17 cellular contexts compared by ENCODE assay signal in genomic region chr5:143515829-143516228, GRCh38.
DNase-seq lines count a peak whose midpoint lies in the region; ATAC-seq, FAIRE-seq and TF ChIP-seq lines count a peak whose summit lies in the region.
"Had no signal": no experiment of that assay in that cellular context is flagged by ENCODE, and none has a peak within 500 bp of the region (broad histone marks: within the 10 kb centered on the region; RNA-seq: fewer than 3 reads in every experiment).

No MANE protein-coding gene starts in this region.

- no peak overlapping the region for H4K91ac ChIP-seq in trophoblast cell (ENCODE audit: low read depth, low read length)

- intact Hi-C loops in activated B cell treated with CpG ODN at 0.5 μM for 24 hours (cut with micrococcal nuclease), result loop anchor here (5.0 kb wide), 1 partner anchor 79 kb away; no protein-coding TSS in a partner anchor

- H3K27me3 ChIP-seq in trophoblast cell (ENCODE audit: insufficient read depth, low read length), result no peaks in the 10 kb centered on the region
- H3K27me3 ChIP-seq in small intestine (ENCODE audit: control insufficient read depth in 2 of 2, insufficient read depth in 2 of 2, low read length in 2 of 2), result no peaks in the 10 kb centered on the region
- H3K27me3 ChIP-seq: ovary had no signal

- no peak overlapping the region for H2BK5ac ChIP-seq in trophoblast cell (ENCODE audit: low read depth, low read length, poor library complexity)

- H3K4me1 Mint-ChIP-seq in activated B cell treated with CpG ODN at 0.5 μM for 24 hours, result peaks cover 15% of the 10 kb centered on the region
- H3K4me1 Mint-ChIP-seq: activated CD4-positive, alpha-beta T cell treated with anti-CD3 and anti-CD28 coated beads, Interleukin-2, amount 10 ng/mL, durations not matched to agents 7 days and 5 days; CD14-positive monocyte had no signal

- CTCF ChIA-PET in activated B cell treated with CpG ODN at 0.5 μM for 24 hours (lab: Charles Lee), result no interaction called here

- FAIRE-seq in small intestine (lab: Jason Lieb, UNC), result no peak
- FAIRE-seq: endothelial cell of umbilical vein, kidney had no signal

- H3K4me2 ChIP-seq in trophoblast cell (ENCODE audit: low read length), result no peak overlapping the region

- no CpG with 5 or more reads among the region's 5 CpGs for WGBS in trophoblast cell (ENCODE audit: extremely low coverage, insufficient coverage, insufficient read length)
- 76 to 81% (median 79%) methylated on average over 5 of the region's 5 CpGs for WGBS in small intestine, 3 donors

- peak overlapping the region; percentile 40 for H2BK12ac ChIP-seq in trophoblast cell (ENCODE audit: low read length)

- H2BK120ac ChIP-seq in trophoblast cell (ENCODE audit: insufficient read depth, low read length, poor library complexity), result no peak overlapping the region

- H2AK5ac ChIP-seq in trophoblast cell (ENCODE audit: low read length), result no peak overlapping the region

- no peak for DNase-seq in activated B cell treated with CpG ODN at 0.5 μM for 24 hours
- DNase-seq in trophoblast cell, result no peak
- no peak for DNase-seq in NCI-H187 treated with DMSO at 0.1 percent for 48 hours (lab: John Stamatoyannopoulos, UW)
- DNase-seq in activated CD4-positive, alpha-beta T cell treated with anti-CD3 and anti-CD28 coated beads, Interleukin-2, amount 50 U/mL, for 4 hours, result no peak
- no peak for DNase-seq in small intestine
- DNase-seq: activated CD4-positive, alpha-beta T cell treated with anti-CD3 and anti-CD28 coated beads, Interleukin-2, amount 10 ng/mL, durations not matched to agents 7 days and 5 days; activated T-cell treated with anti-CD3 and anti-CD28 coated beads, Interleukin-2, amount 50 U/mL, for 48 hours; cerebellar nuclear complex; kidney; mucosa of descending colon; NK-92 treated with Interleukin-12 subunit alpha and Interleukin-12 subunit beta, amount 100 ng/mL, for 24 hours; ovary had no signal

- ATAC-seq in GM18502 (IDR thresholded peaks at IDR 0.05; ENCODE audit: poor library complexity, unreplicated experiment), result peak; percentile 5
- peak; percentile 46 for ATAC-seq in HG02642 (IDR thresholded peaks at IDR 0.05; ENCODE audit: poor library complexity, unreplicated experiment)
- ATAC-seq in activated B cell treated with CpG ODN at 0.5 μM for 24 hours (ENCODE audit: low read depth), result peak; percentile 56
- ATAC-seq in GM21526 (IDR thresholded peaks at IDR 0.05; ENCODE audit: low FRiP score, unreplicated experiment), result no peak
- ATAC-seq: mucosa of descending colon had no signal

- H3K9me3 Mint-ChIP-seq in activated B cell treated with CpG ODN at 0.5 μM for 24 hours, result peaks cover 7% of the 10 kb centered on the region
- H3K9me3 Mint-ChIP-seq: CD14-positive monocyte had no signal

- H3K27ac Mint-ChIP-seq in activated B cell treated with CpG ODN at 0.5 μM for 24 hours, result no peak overlapping the region
- H3K27ac Mint-ChIP-seq: activated CD4-positive, alpha-beta T cell treated with anti-CD3 and anti-CD28 coated beads, Interleukin-2, amount 10 ng/mL, durations not matched to agents 7 days and 5 days; CD14-positive monocyte had no signal

- no peak overlapping the region for H4K8ac ChIP-seq in trophoblast cell (ENCODE audit: low read depth, low read length)

- H3K9me3 ChIP-seq in trophoblast cell (ENCODE audit: insufficient read depth, low read depth, low read length) (peaks cover 2% of the 10 kb centered on the region), small intestine (ENCODE audit: control insufficient read depth, low read depth) (no peaks in the 10 kb centered on the region)
- H3K9me3 ChIP-seq: mucosa of descending colon, ovary had no signal

- no peak overlapping the region for H3K27ac ChIP-seq in trophoblast cell (ENCODE audit: low read depth, low read length)
- no peak overlapping the region for H3K27ac ChIP-seq in small intestine (ENCODE audit: low read depth in 1 of 2, low read length in 1 of 2)
- H3K27ac ChIP-seq: ovary had no signal

- no peak overlapping the region for H3K18ac ChIP-seq in trophoblast cell (ENCODE audit: low read length)

- H3K23ac ChIP-seq in trophoblast cell (ENCODE audit: low read length), result no peak overlapping the region

- no peak overlapping the region for H3K14ac ChIP-seq in trophoblast cell (ENCODE audit: low read length)

- no peak overlapping the region for H2AFZ ChIP-seq in trophoblast cell (ENCODE audit: insufficient read depth, low read length, poor library complexity)

- H3K4me1 ChIP-seq in trophoblast cell (ENCODE audit: control insufficient read depth in 1 of 2, insufficient read depth in 2 of 2, low read length in 2 of 2) (no peaks in the 10 kb centered on the region), small intestine (ENCODE audit: control insufficient read depth in 2 of 2, insufficient read depth in 1 of 2, low read depth in 1 of 2, low read length in 1 of 2) (peaks cover 0 to 3% of the 10 kb centered on the region in 2 donors)

- H3K9ac ChIP-seq in trophoblast cell (ENCODE audit: low read length), result no peak overlapping the region

- no peaks in the 10 kb centered on the region for H3K79me1 ChIP-seq in trophoblast cell (ENCODE audit: low read length)

- H3K4me3 ChIP-seq in trophoblast cell (ENCODE audit: low read depth, low read length) (peak overlapping the region; percentile 12), small intestine (ENCODE audit: low read depth in 1 of 2, low read length in 2 of 2) (no peak overlapping the region)
- H3K4me3 ChIP-seq: mucosa of descending colon, ovary had no signal

- H4K12ac ChIP-seq in trophoblast cell (ENCODE audit: low read depth, low read length), result no peak overlapping the region

- H3K79me2 ChIP-seq in trophoblast cell (ENCODE audit: control insufficient read depth, insufficient read depth, low read length, poor library complexity), result no peaks in the 10 kb centered on the region

- no peaks in the 10 kb centered on the region for H3K27me3 Mint-ChIP-seq in activated B cell treated with CpG ODN at 0.5 μM for 24 hours
- H3K27me3 Mint-ChIP-seq: activated CD4-positive, alpha-beta T cell treated with anti-CD3 and anti-CD28 coated beads, Interleukin-2, amount 10 ng/mL, durations not matched to agents 7 days and 5 days had no signal

- TF ChIP-seq CTCF in activated B cell treated with CpG ODN at 0.5 μM for 24 hours (IDR thresholded peaks at IDR 0.05), result no peak

- no peak overlapping the region for H3K4ac ChIP-seq in trophoblast cell (ENCODE audit: low read depth, low read length)

- no peaks in the 10 kb centered on the region for H3K36me3 ChIP-seq in trophoblast cell (ENCODE audit: control insufficient read depth in 1 of 2, insufficient read depth in 2 of 2, low read length in 2 of 2)
- no peaks in the 10 kb centered on the region for H3K36me3 ChIP-seq in small intestine (ENCODE audit: control insufficient read depth in 2 of 2, insufficient read depth in 2 of 2, low read length in 2 of 2)
- H3K36me3 ChIP-seq: ovary had no signal

- no peaks in the 10 kb centered on the region for H3K36me3 Mint-ChIP-seq in activated B cell treated with CpG ODN at 0.5 μM for 24 hours (ENCODE audit: low read depth)
- H3K36me3 Mint-ChIP-seq: CD14-positive monocyte had no signal

- POLR2A ChIA-PET in activated B cell treated with CpG ODN at 0.5 μM for 24 hours (lab: Charles Lee), result no interaction called here

- H3K4me3 Mint-ChIP-seq in activated B cell treated with CpG ODN at 0.5 μM for 24 hours, result no peak overlapping the region
- H3K4me3 Mint-ChIP-seq: activated CD4-positive, alpha-beta T cell treated with anti-CD3 and anti-CD28 coated beads, Interleukin-2, amount 10 ng/mL, durations not matched to agents 7 days and 5 days; CD14-positive monocyte had no signal
